8 cellular contexts compared by ENCODE assay signal in the genomic region with DNA sequence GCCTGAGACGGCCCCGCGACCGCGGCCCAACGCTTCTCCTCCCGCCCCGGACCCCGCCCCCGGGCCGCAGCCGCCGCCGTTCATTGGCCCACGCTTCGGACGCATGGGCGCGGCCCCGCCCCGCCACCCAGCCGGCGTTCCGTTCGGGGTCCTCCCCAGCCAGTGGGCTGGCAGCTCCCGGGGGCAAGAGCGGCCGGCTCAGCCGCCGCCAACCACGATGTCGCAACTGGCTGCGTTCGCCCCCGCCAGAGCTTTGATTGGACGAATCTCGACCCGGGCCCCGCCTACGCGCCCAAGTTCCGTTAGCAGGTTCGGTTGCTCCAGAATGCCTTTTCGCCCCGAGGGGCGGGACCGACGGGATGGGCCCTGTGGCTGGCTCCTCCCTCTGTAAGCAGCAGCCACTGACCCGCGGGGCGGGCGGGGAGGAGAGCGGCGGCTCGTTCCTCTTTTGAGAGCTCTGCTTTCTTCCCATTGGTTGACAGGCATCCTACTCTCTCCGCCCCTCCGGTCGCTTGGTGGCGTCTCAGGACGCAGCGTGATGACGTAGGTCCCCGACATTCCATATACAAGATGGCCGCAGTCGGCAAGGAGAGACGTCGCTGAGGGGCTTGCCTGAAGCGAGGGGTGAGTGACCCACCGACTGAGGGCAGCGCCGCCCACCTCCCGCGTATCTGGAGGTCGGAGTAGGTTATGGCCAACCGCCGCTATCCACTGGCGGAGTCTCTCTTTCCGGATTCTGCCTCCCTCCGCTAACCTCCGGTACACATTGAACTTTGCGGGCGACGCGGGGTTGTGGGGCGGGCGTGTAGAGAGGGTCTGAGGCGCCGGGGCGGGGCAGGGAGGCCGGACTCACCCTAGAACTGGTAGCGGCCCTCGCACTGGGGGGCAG. TPM values are rescaled to one million over a fixed set of nuclear protein-coding genes. Genes with fewer than 3 reads are reported as not detected.
DNase-seq lines count a peak whose midpoint lies in the region; ATAC-seq, FAIRE-seq and TF ChIP-seq lines count a peak whose summit lies in the region.

A gene (plus strand): TSS at position 554 of the 889 bp plus-strand sequence. CDS start 11,269 bp downstream, outside the sequence.
A gene (minus strand): TSS at position 4 of the 889 bp plus-strand sequence. CDS start 15,054 bp downstream, outside the sequence.

- no peak for TF ChIP-seq CTCF in BE2C (IDR thresholded peaks at IDR 0.05; ENCODE audit: low read depth, low read length)

- peak; percentile 91 for FAIRE-seq in colon (lab: Jason Lieb, UNC)

- peak; percentile 100 for DNase-seq in BE2C
- peak; percentile 90 for DNase-seq in GM19240 (ENCODE audit: insufficient read length, low spot score)
- peak; percentile 99 for DNase-seq in NCI-H526 (lab: John Stamatoyannopoulos, UW)
- DNase-seq in activated CD4-positive, alpha-beta T cell treated with anti-CD3 and anti-CD28 coated beads for 48 hours = peak; percentile 100
- DNase-seq in kidney glomerular epithelial cell (lab: John Stamatoyannopoulos, UW) = peak; percentile 99
- peak; percentile 99 to 100 for DNase-seq in stimulated activated CD4-positive, alpha-beta T cell treated with anti-CD3 and anti-CD28 coated beads, Interleukin-1b, Interleukin-23, amount 100 ng/mL, for 1 hour (ENCODE audit: low read depth in 2 of 2)

- H3K27me3 ChIP-seq in BE2C = no peaks in the 10 kb centered on the region

- no peaks in the 10 kb centered on the region for H3K4me1 ChIP-seq in BE2C

- no peaks in the 10 kb centered on the region for H3K9me3 ChIP-seq in BE2C

- peak within 1 kb of the TSS; percentile 98 for H3K4me3 ChIP-seq in BE2C (ENCODE audit: low read depth, low read length)

- no peaks in the 10 kb centered on the region for H3K36me3 ChIP-seq in BE2C

- peak; percentile 86 for ATAC-seq in HG03460 (IDR thresholded peaks at IDR 0.05; ENCODE audit: unreplicated experiment)

RNA-seq across cellular contexts. Expression of the first gene that starts in this region (rescaled TPM):
- 59.7 TPM for polyA plus RNA-seq in BE2C (2012; ENCODE audit: insufficient read depth, insufficient read length, low read depth)

RNA-seq across cellular contexts. Expression of the second gene that starts in this region (rescaled TPM):
- polyA plus RNA-seq in BE2C (2012; ENCODE audit: insufficient read depth, insufficient read length, low read depth) = 46.4 TPM

Comparison
In these comparisons a context has a peak if more than half of its experiments do, and no peak if none do; other contexts are left out.
1. Peak in every context shown above with its lines: DNase-seq, ATAC-seq and H3K4me3 ChIP-seq.